Comparison of ENCODE assay signal across 11 cellular contexts in genomic region chr1:178262101-178262500, GRCh38.
DNase-seq lines count a peak whose midpoint lies in the region; ATAC-seq, FAIRE-seq and TF ChIP-seq lines count a peak whose summit lies in the region.
"Had no signal": no experiment of that assay in that cellular context is flagged by ENCODE, and none has a peak within 500 bp of the region (broad histone marks: within the 10 kb centered on the region; RNA-seq: fewer than 3 reads in every experiment).

No MANE protein-coding gene starts in this region.

- H3K4me3 ChIP-seq in bronchial epithelial cell (ENCODE audit: low read depth, low read length), result no peak overlapping the region

- ATAC-seq in HG03469 (IDR thresholded peaks at IDR 0.05; ENCODE audit: unreplicated experiment) (no peak), HG03139 (IDR thresholded peaks at IDR 0.05; ENCODE audit: unreplicated experiment) (no peak), GM19452 (IDR thresholded peaks at IDR 0.05; ENCODE audit: unreplicated experiment) (no peak)
- ATAC-seq: activated CD8-positive, alpha-beta memory T cell treated with anti-CD3 and anti-CD28 coated beads, Interleukin-2, amount 10 ng/mL, durations not matched to agents 7 days and 5 days had no signal

- H3K36me3 ChIP-seq in bronchial epithelial cell (ENCODE audit: control insufficient read depth, insufficient read depth, low read length), result no peaks in the 10 kb centered on the region

- DNase-seq in AG20443 (ENCODE audit: low spot score) (peak; percentile 9), NCI-H146 (lab: John Stamatoyannopoulos, UW) (peak; percentile 64), bronchial epithelial cell (ENCODE audit: low read depth) (peak; percentile 46), left kidney (ENCODE audit: low read depth, low spot score) (peak; percentile 61)
- no peak for DNase-seq in stimulated activated CD8-positive, alpha-beta memory T cell treated with anti-CD3 and anti-CD28 coated beads, Interleukin-4, amount 100 ng/mL, for 48 hours
- DNase-seq: activated CD8-positive, alpha-beta memory T cell treated with anti-CD3 and anti-CD28 coated beads, Interleukin-2, amount 10 ng/mL, durations not matched to agents 7 days and 5 days; CD4-positive, alpha-beta T cell; NCI-H2171 had no signal

- TF ChIP-seq CTCF in bronchial epithelial cell (IDR thresholded peaks at IDR 0.05; ENCODE audit: insufficient read depth, low read length, severe bottlenecking), result no peak

- FAIRE-seq in bronchial epithelial cell (lab: Jason Lieb, UNC), result no peak

- H3K27me3 ChIP-seq in bronchial epithelial cell (ENCODE audit: control insufficient read depth, insufficient read depth, low read length), result no peaks in the 10 kb centered on the region
